In genomic region chr6:43575772-43576551, GRCh38 we compare ENCODE assay signal across 8 cellular contexts. TPM values are rescaled to one million over a fixed set of nuclear protein-coding genes. Genes with fewer than 3 reads are reported as not detected.
DNase-seq lines count a peak whose midpoint lies in the region; ATAC-seq and TF ChIP-seq lines count a peak whose summit lies in the region.

Gene POLH, plus strand, starts transcription at chr6:43576185. Its CDS starts 6,135 bp downstream, at chr6:43582320.
Gene XPO5, minus strand, starts transcription at chr6:43576038. Its CDS starts 174 bp downstream, at chr6:43575864.

- ATAC-seq in GM23338, result peak; percentile 92
- ATAC-seq in naive B cell (ENCODE audit: low read depth in 2 of 2), result peak; percentile 94 to 96
- ATAC-seq in stimulated activated effector memory CD8-positive, alpha-beta T cell treated with anti-CD3 and anti-CD28 coated beads, Interleukin-12 subunit alpha, Interleukin-12 subunit beta, amount 100 ng/mL, for 72 hours, result peak; percentile 94

- H3F3A ChIP-seq in DOHH2 (ENCODE audit: control insufficient read depth, insufficient read depth), result peaks cover 17% of the 10 kb centered on the region
- peaks cover 13% of the 10 kb centered on the region; the same call in 1 of the 2 replicates for H3F3A ChIP-seq in GM23338 (replicated peaks; ENCODE audit: low read depth)

- H3K9me3 Mint-ChIP-seq in GM23338, result peaks cover 6% of the 10 kb centered on the region; the same call in 2 of the 3 replicates
- no peaks in the 10 kb centered on the region for H3K9me3 Mint-ChIP-seq in activated T-helper 1 cell treated with anti-CD3 and anti-CD28 coated beads, Interleukin-12 subunit alpha, Interleukin-12 subunit beta, Interleukin-2, Interleukin-4 antibody, amounts not matched to agents 30 ng/mL and 10 ng/mL and 1 ng/mL, durations not matched to agents 14 hours and 24 hours and 36 hours
- H3K9me3 Mint-ChIP-seq in naive B cell, result no peaks in the 10 kb centered on the region
- H3K9me3 Mint-ChIP-seq in stimulated activated effector memory CD8-positive, alpha-beta T cell treated with anti-CD3 and anti-CD28 coated beads, Interleukin-12 subunit alpha, Interleukin-12 subunit beta, amount 100 ng/mL, for 72 hours, result no peaks in the 10 kb centered on the region

- intact Hi-C loops in activated T-helper 1 cell treated with anti-CD3 and anti-CD28 coated beads, Interleukin-12 subunit alpha, Interleukin-12 subunit beta, Interleukin-2, Interleukin-4 antibody, amounts not matched to agents 30 ng/mL and 10 ng/mL and 1 ng/mL, durations not matched to agents 14 hours and 24 hours and 36 hours (cut with micrococcal nuclease), result loop anchor here (1.0 to 10.0 kb wide), 13 partner anchors 8 to 1011 kb away; partner anchors contain the start of genes CUL7, GTPBP2, KLC4 and MRPL2

- no peaks in the 10 kb centered on the region for H3K9me3 ChIP-seq in DOHH2 (ENCODE audit: control insufficient read depth, insufficient read depth, low read length)

- H3K27ac Mint-ChIP-seq in GM23338 (peak within 1 kb of the TSS; percentile 92), naive B cell (peak within 1 kb of the TSS; percentile 85 to 99 (median 95))
- H3K27ac Mint-ChIP-seq in activated T-helper 1 cell treated with anti-CD3 and anti-CD28 coated beads, Interleukin-12 subunit alpha, Interleukin-12 subunit beta, Interleukin-2, Interleukin-4 antibody, amounts not matched to agents 30 ng/mL and 10 ng/mL and 1 ng/mL, durations not matched to agents 14 hours and 24 hours and 36 hours, result peak within 1 kb of the TSS; percentile 86
- peak within 1 kb of the TSS; percentile 96 for H3K27ac Mint-ChIP-seq in stimulated activated effector memory CD8-positive, alpha-beta T cell treated with anti-CD3 and anti-CD28 coated beads, Interleukin-12 subunit alpha, Interleukin-12 subunit beta, amount 100 ng/mL, for 72 hours

- H3K36me3 Mint-ChIP-seq in GM23338 (ENCODE audit: low read depth) (peaks cover 38% of the 10 kb centered on the region), naive B cell (peaks cover under 1 to 13% of the 10 kb centered on the region in 2 donors)
- peaks cover 28% of the 10 kb centered on the region for H3K36me3 Mint-ChIP-seq in activated T-helper 1 cell treated with anti-CD3 and anti-CD28 coated beads, Interleukin-12 subunit alpha, Interleukin-12 subunit beta, Interleukin-2, Interleukin-4 antibody, amounts not matched to agents 30 ng/mL and 10 ng/mL and 1 ng/mL, durations not matched to agents 14 hours and 24 hours and 36 hours (ENCODE audit: low read depth)
- H3K36me3 Mint-ChIP-seq in stimulated activated effector memory CD8-positive, alpha-beta T cell treated with anti-CD3 and anti-CD28 coated beads, Interleukin-12 subunit alpha, Interleukin-12 subunit beta, amount 100 ng/mL, for 72 hours, result peaks cover 62% of the 10 kb centered on the region

- H3K4me1 ChIP-seq in DOHH2 (ENCODE audit: control insufficient read depth, low read length) (peaks cover 25% of the 10 kb centered on the region), GM23338 (ENCODE audit: insufficient read depth) (peaks cover 12% of the 10 kb centered on the region)

- H3K4me1 Mint-ChIP-seq in GM23338 (peaks cover 7% of the 10 kb centered on the region), naive B cell (peaks cover 30 to 45% (median 40%) of the 10 kb centered on the region in 3 donors)
- H3K4me1 Mint-ChIP-seq in activated T-helper 1 cell treated with anti-CD3 and anti-CD28 coated beads, Interleukin-12 subunit alpha, Interleukin-12 subunit beta, Interleukin-2, Interleukin-4 antibody, amounts not matched to agents 30 ng/mL and 10 ng/mL and 1 ng/mL, durations not matched to agents 14 hours and 24 hours and 36 hours (ENCODE audit: low read depth), result peaks cover 43% of the 10 kb centered on the region
- H3K4me1 Mint-ChIP-seq in stimulated activated effector memory CD8-positive, alpha-beta T cell treated with anti-CD3 and anti-CD28 coated beads, Interleukin-12 subunit alpha, Interleukin-12 subunit beta, amount 100 ng/mL, for 72 hours, result peaks cover 34% of the 10 kb centered on the region

- H3K4me3 Mint-ChIP-seq in GM23338, result peak within 1 kb of the TSS; percentile 97
- H3K4me3 Mint-ChIP-seq in activated T-helper 1 cell treated with anti-CD3 and anti-CD28 coated beads, Interleukin-12 subunit alpha, Interleukin-12 subunit beta, Interleukin-2, Interleukin-4 antibody, amounts not matched to agents 30 ng/mL and 10 ng/mL and 1 ng/mL, durations not matched to agents 14 hours and 24 hours and 36 hours, result peak within 1 kb of the TSS; percentile 91
- H3K4me3 Mint-ChIP-seq in naive B cell, result peak within 1 kb of the TSS; percentile 93 to 99 (median 94)
- H3K4me3 Mint-ChIP-seq in stimulated activated effector memory CD8-positive, alpha-beta T cell treated with anti-CD3 and anti-CD28 coated beads, Interleukin-12 subunit alpha, Interleukin-12 subunit beta, amount 100 ng/mL, for 72 hours, result peak within 1 kb of the TSS; percentile 99

- H3K36me3 ChIP-seq in DOHH2 (ENCODE audit: control insufficient read depth, low read length) (peaks cover 62% of the 10 kb centered on the region), GM23338 (ENCODE audit: insufficient read depth) (peaks cover 26% of the 10 kb centered on the region)

- H3K27me3 ChIP-seq in DOHH2 (ENCODE audit: control insufficient read depth, low read length), result no peaks in the 10 kb centered on the region
- no peaks in the 10 kb centered on the region for H3K27me3 ChIP-seq in GM23338 (ENCODE audit: insufficient read depth)

- H3K27me3 Mint-ChIP-seq in GM23338 (ENCODE audit: insufficient read depth, low read depth, poor library complexity) (peaks cover 10% of the 10 kb centered on the region), naive B cell (no peaks in the 10 kb centered on the region)
- no peaks in the 10 kb centered on the region for H3K27me3 Mint-ChIP-seq in activated T-helper 1 cell treated with anti-CD3 and anti-CD28 coated beads, Interleukin-12 subunit alpha, Interleukin-12 subunit beta, Interleukin-2, Interleukin-4 antibody, amounts not matched to agents 30 ng/mL and 10 ng/mL and 1 ng/mL, durations not matched to agents 14 hours and 24 hours and 36 hours (ENCODE audit: insufficient read depth)

- H3K4me2 ChIP-seq in DOHH2 (ENCODE audit: low read length) (peak within 1 kb of the TSS; percentile 81), GM23338 (peak within 1 kb of the TSS; percentile 99)

- peak; percentile 96 for DNase-seq in GM23338 (ENCODE audit: low spot score)
- DNase-seq in LHCN-M2 (ENCODE audit: low read depth), result peak; percentile 88
- peak; percentile 94 for DNase-seq in RPMI7951 (ENCODE audit: low read depth)
- DNase-seq in activated T-helper 1 cell treated with anti-CD3 and anti-CD28 coated beads, Interleukin-12 subunit alpha, Interleukin-12 subunit beta, Interleukin-2, Interleukin-4 antibody, amounts not matched to agents 30 ng/mL and 10 ng/mL and 1 ng/mL, durations not matched to agents 14 hours and 24 hours and 36 hours (ENCODE audit: low spot score), result peak; percentile 90
- peak; percentile 91 for DNase-seq in fibroblast of gingiva (ENCODE audit: low read depth)
- DNase-seq in naive B cell, result peak; percentile 89
- DNase-seq in stimulated activated effector memory CD8-positive, alpha-beta T cell treated with anti-CD3 and anti-CD28 coated beads, Interleukin-12 subunit alpha, Interleukin-12 subunit beta, amount 100 ng/mL, for 72 hours (ENCODE audit: low spot score in 2 of 2), result peak; percentile 85 to 95

- TF ChIP-seq CTCF in DOHH2 (IDR thresholded peaks at IDR 0.05; ENCODE audit: low read depth, low read length, poor library complexity, severe bottlenecking) (no peak), GM23338 (conservative IDR thresholded peaks at IDR 0.05; ENCODE audit: low read depth in 2 of 2) (no peak)

- H3K79me2 ChIP-seq in DOHH2 (ENCODE audit: control insufficient read depth, low read length) (peaks cover 74% of the 10 kb centered on the region), GM23338 (replicated peaks; ENCODE audit: insufficient read depth) (peaks cover 76% of the 10 kb centered on the region)

- H3K4me3 ChIP-seq in DOHH2 (ENCODE audit: low read length) (peak within 1 kb of the TSS; percentile 96), GM23338 (peak within 1 kb of the TSS; percentile 96)

- H3K9me2 ChIP-seq in DOHH2 (replicated peaks; ENCODE audit: control insufficient read depth, low read length), result no peaks in the 10 kb centered on the region
- H3K9me2 ChIP-seq in GM23338 (ENCODE audit: insufficient read depth), result no peaks in the 10 kb centered on the region

- H4K20me1 ChIP-seq in DOHH2 (ENCODE audit: control insufficient read depth, insufficient read depth, low read depth, low read length), result peaks cover 18% of the 10 kb centered on the region
- H4K20me1 ChIP-seq in GM23338 (replicated peaks; ENCODE audit: insufficient read depth), result peaks cover 6% of the 10 kb centered on the region; the same call in 1 of the 2 replicates

- peak within 1 kb of the TSS; percentile 96 for H2AFZ ChIP-seq in GM23338

- H3K27ac ChIP-seq in DOHH2 (ENCODE audit: low read depth, low read length), result peak within 1 kb of the TSS; percentile 88
- H3K27ac ChIP-seq in GM23338 (ENCODE audit: low read depth), result peak within 1 kb of the TSS; percentile 22; the same call in 1 of the 2 replicates

TF ChIP-seq in GM23338, 12 proteins besides CTCF, POLR2A, EP300 and RAD21 (continues in another document):
- TF ChIP-seq POLR2AphosphoS5 (IDR thresholded peaks at IDR 0.05; ENCODE audit: low read depth) (peak; percentile 93), NANOG (IDR thresholded peaks at IDR 0.05; ENCODE audit: borderline replicate concordance) (no peak)

RNA-seq across cellular contexts. Expression of gene POLH, which starts in this region (rescaled TPM):
- total RNA-seq in GM23338 (2014; rRNA removed; shearing (Covaris generic)), result 7.9 and 9.4 TPM in 2 replicates
- 4.2 and 5.8 TPM in 2 replicates for polyA plus RNA-seq in GM23338 (2016; fragmentation: Nextera tagmentation; extraction: Ambion mirVana)
- total RNA-seq in LHCN-M2 (2014; rRNA removed), result 45.9 and 71.0 TPM in 2 replicates
- 24.3 TPM for polyA plus RNA-seq in LHCN-M2 (2012)
- total RNA-seq in RPMI7951 (2014; rRNA removed; shearing (Covaris generic)), result 33.6 and 38.0 TPM in 2 replicates
- total RNA-seq in activated T-helper 1 cell treated with anti-CD3 and anti-CD28 coated beads, Interleukin-12 subunit alpha, Interleukin-12 subunit beta, Interleukin-2, Interleukin-4 antibody, amounts not matched to agents 30 ng/mL and 10 ng/mL and 1 ng/mL, durations not matched to agents 14 hours and 24 hours and 36 hours, result 35.7 and 39.1 TPM in 2 replicates
- polyA plus RNA-seq in naive B cell (ENCODE audit: low read depth in 6 of 6), result 10 to 100 TPM; 15.1 to 41.4 (median 19.1) TPM

RNA-seq across cellular contexts. Expression of gene XPO5, which starts in this region (rescaled TPM):
- total RNA-seq in GM23338 (2014; rRNA removed; shearing (Covaris generic)), result 77.4 and 95.2 TPM in 2 replicates
- polyA plus RNA-seq in GM23338 (2016; fragmentation: Nextera tagmentation; extraction: Ambion mirVana) (28.4 and 28.5 TPM in 2 replicates), naive B cell (ENCODE audit: low read depth in 6 of 6) (10 to 100 TPM in 1 of 6 donors, 1 to 10 TPM in 5; 5.0 to 15.3 (median 7.7) TPM)
- total RNA-seq in LHCN-M2 (2014; rRNA removed), result 33.8 and 34.2 TPM in 2 replicates
- 19.7 TPM for polyA plus RNA-seq in LHCN-M2 (2012)
- 40.2 and 48.1 TPM in 2 replicates for total RNA-seq in RPMI7951 (2014; rRNA removed; shearing (Covaris generic))
- 135 and 149 TPM in 2 replicates for total RNA-seq in activated T-helper 1 cell treated with anti-CD3 and anti-CD28 coated beads, Interleukin-12 subunit alpha, Interleukin-12 subunit beta, Interleukin-2, Interleukin-4 antibody, amounts not matched to agents 30 ng/mL and 10 ng/mL and 1 ng/mL, durations not matched to agents 14 hours and 24 hours and 36 hours

Comparison
In these comparisons a context has a peak if more than half of its experiments do, and no peak if none do; other contexts are left out.
1. Peak in every context shown above with its lines: DNase-seq, ATAC-seq, H3K4me3 ChIP-seq and H3K27ac ChIP-seq.